16 cellular contexts compared by ENCODE assay signal in genomic region chr12:8541591-8541990, GRCh38. TPM values are rescaled to one million over a fixed set of nuclear protein-coding genes. Genes with fewer than 3 reads are reported as not detected.
DNase-seq lines count a peak whose midpoint lies in the region; ATAC-seq and TF ChIP-seq lines count a peak whose summit lies in the region.
"Had no signal": no experiment of that assay in that cellular context is flagged by ENCODE, and none has a peak within 500 bp of the region (broad histone marks: within the 10 kb centered on the region; RNA-seq: fewer than 3 reads in every experiment).

No MANE protein-coding gene starts in this region.

- peaks cover 0 to 28% (median 0%) of the 10 kb centered on the region in 11 experiments; a peak in 8 of 22 replicates for H3K36me3 ChIP-seq in BLaER1 treated with 17β-estradiol and CSF1 and Interleukin-3, amounts not matched to agents 10 nM and 100 nM
- H3K36me3 ChIP-seq in DOHH2 (ENCODE audit: control insufficient read depth, low read length) (no peaks in the 10 kb centered on the region), neutrophil (peaks cover 28% of the 10 kb centered on the region), tibial nerve (no peaks in the 10 kb centered on the region)

- H3K27me3 ChIP-seq in BLaER1 treated with 17β-estradiol and CSF1 and Interleukin-3, amounts not matched to agents 10 nM and 100 nM, result no peaks in the 10 kb centered on the region
- peaks cover 14% of the 10 kb centered on the region; the same call in 1 of the 2 replicates for H3K27me3 ChIP-seq in DOHH2 (ENCODE audit: control insufficient read depth, low read length)
- H3K27me3 ChIP-seq in neutrophil, result no peaks in the 10 kb centered on the region
- no peaks in the 10 kb centered on the region for H3K27me3 ChIP-seq in tibial nerve

- peak overlapping the region; percentile 87 for H3K27ac Mint-ChIP-seq in dendritic cell treated with granulocyte-macrophage colony-stimulating factor and Interleukin-4, amounts not matched to agents 40 ng/mL and 50 ng/mL, for 4 days
- H3K27ac Mint-ChIP-seq: B cell; CD8-positive, alpha-beta T cell had no signal

- peak overlapping the region in 6 of 10 experiments; percentile 9 to 66 (median 36); a peak in 4 of 20 replicates for H3K4me3 ChIP-seq in BLaER1 treated with 17β-estradiol and CSF1 and Interleukin-3, amounts not matched to agents 10 nM and 100 nM
- H3K4me3 ChIP-seq in DOHH2 (ENCODE audit: low read length), result no peak overlapping the region
- peak overlapping the region; percentile 73 to 86 for H3K4me3 ChIP-seq in neutrophil (ENCODE audit: low read depth in 1 of 2, low read length in 1 of 2)
- H3K4me3 ChIP-seq in tibial nerve, result no peak overlapping the region
- H3K4me3 ChIP-seq: GM23248 had no signal

- TF ChIP-seq POLR2A in tibial nerve (IDR thresholded peaks at IDR 0.05), result no peak

- peak overlapping the region in 9 of 11 experiments; percentile 36 to 94 (median 78); a peak in 18 of 22 replicates for H3K27ac ChIP-seq in BLaER1 treated with 17β-estradiol and CSF1 and Interleukin-3, amounts not matched to agents 10 nM and 100 nM
- H3K27ac ChIP-seq in DOHH2 (ENCODE audit: low read depth, low read length), result no peak overlapping the region
- peak overlapping the region; percentile 94 for H3K27ac ChIP-seq in neutrophil
- H3K27ac ChIP-seq in tibial nerve, result peak overlapping the region in 1 of 4 donors; percentile 42
- H3K27ac ChIP-seq: C4-2B, GM23248 had no signal

- H3K79me2 ChIP-seq in DOHH2 (ENCODE audit: control insufficient read depth, low read length), result no peaks in the 10 kb centered on the region

- H3K36me3 Mint-ChIP-seq in dendritic cell treated with granulocyte-macrophage colony-stimulating factor and Interleukin-4, amounts not matched to agents 40 ng/mL and 50 ng/mL, for 4 days (ENCODE audit: low read depth), result peaks cover 7% of the 10 kb centered on the region
- H3K36me3 Mint-ChIP-seq: CD8-positive, alpha-beta T cell had no signal

- peaks cover 0 to 6% (median 0%) of the 10 kb centered on the region in 11 experiments; a peak in 2 of 22 replicates for H4K20me1 ChIP-seq in BLaER1 treated with 17β-estradiol and CSF1 and Interleukin-3, amounts not matched to agents 10 nM and 100 nM
- no peaks in the 10 kb centered on the region for H4K20me1 ChIP-seq in DOHH2 (ENCODE audit: control insufficient read depth, insufficient read depth, low read depth, low read length)

- peaks cover 0 to 75% (median 39%) of the 10 kb centered on the region in 10 experiments; a peak in 17 of 20 replicates for H3K4me1 ChIP-seq in BLaER1 treated with 17β-estradiol and CSF1 and Interleukin-3, amounts not matched to agents 10 nM and 100 nM
- H3K4me1 ChIP-seq in DOHH2 (ENCODE audit: control insufficient read depth, low read length), result peaks cover 21% of the 10 kb centered on the region
- peaks cover 70 to 82% of the 10 kb centered on the region in 2 experiments for H3K4me1 ChIP-seq in neutrophil (ENCODE audit: control insufficient read depth in 1 of 2, insufficient read depth in 1 of 2, low read depth in 1 of 2, low read length in 1 of 2)
- H3K4me1 ChIP-seq in tibial nerve, result no peaks in the 10 kb centered on the region

- intact Hi-C loops in dendritic cell treated with granulocyte-macrophage colony-stimulating factor and Interleukin-4, amounts not matched to agents 40 ng/mL and 50 ng/mL, for 4 days (cut with micrococcal nuclease), result no loop called here

- H3K9me3 Mint-ChIP-seq in dendritic cell treated with granulocyte-macrophage colony-stimulating factor and Interleukin-4, amounts not matched to agents 40 ng/mL and 50 ng/mL, for 4 days, result peaks cover 10% of the 10 kb centered on the region
- H3K9me3 Mint-ChIP-seq: CD8-positive, alpha-beta T cell had no signal

- H3K4me2 ChIP-seq in BLaER1 treated with 17β-estradiol and CSF1 and Interleukin-3, amounts not matched to agents 10 nM and 100 nM, result peak overlapping the region in 10 of 11 experiments; percentile 5 to 84 (median 58); a peak in 18 of 22 replicates
- 0 out of 2 replicates have a peak overlapping the region, but pooled peaks have one; percentile 8 for H3K4me2 ChIP-seq in DOHH2 (ENCODE audit: low read length)

- no peak for TF ChIP-seq EP300 in tibial nerve (IDR thresholded peaks at IDR 0.05)

- 81 to 91% methylated on average over 8 of the region's 8 CpGs for WGBS in tibial nerve, 2 donors

- H3K4me3 Mint-ChIP-seq in dendritic cell treated with granulocyte-macrophage colony-stimulating factor and Interleukin-4, amounts not matched to agents 40 ng/mL and 50 ng/mL, for 4 days, result peak overlapping the region; percentile 78
- H3K4me3 Mint-ChIP-seq: B cell; CD8-positive, alpha-beta T cell had no signal

- H3K9me2 ChIP-seq in DOHH2 (replicated peaks; ENCODE audit: control insufficient read depth, low read length), result no peaks in the 10 kb centered on the region

- DNase-seq in tibial nerve (ENCODE audit: low spot score in 2 of 2) (no peak), dedifferentiated amniotic fluid mesenchymal stem cell (ENCODE audit: extremely low spot score) (no peak)
- DNase-seq: CD8-positive, alpha-beta T cell; COR-L47; DMS153; DMS79 treated with DMSO at 0.1 percent for 48 hours; GDM1 had no signal

- no peak for ATAC-seq in HG03520 (IDR thresholded peaks at IDR 0.05; ENCODE audit: unreplicated experiment)
- ATAC-seq: CD8-positive, alpha-beta T cell; HCT116 had no signal

- TF ChIP-seq CTCF in DOHH2 (IDR thresholded peaks at IDR 0.05; ENCODE audit: low read depth, low read length, poor library complexity, severe bottlenecking), result no peak
- no peak for TF ChIP-seq CTCF in neutrophil (IDR thresholded peaks at IDR 0.05)
- no peak for TF ChIP-seq CTCF in tibial nerve (IDR thresholded peaks at IDR 0.05)

- peaks cover 37% of the 10 kb centered on the region for H3K4me1 Mint-ChIP-seq in dendritic cell treated with granulocyte-macrophage colony-stimulating factor and Interleukin-4, amounts not matched to agents 40 ng/mL and 50 ng/mL, for 4 days (ENCODE audit: low read depth)

- no peaks in the 10 kb centered on the region for H3K27me3 Mint-ChIP-seq in dendritic cell treated with granulocyte-macrophage colony-stimulating factor and Interleukin-4, amounts not matched to agents 40 ng/mL and 50 ng/mL, for 4 days

- H3K9me3 ChIP-seq in BLaER1 treated with 17β-estradiol and CSF1 and Interleukin-3, amounts not matched to agents 10 nM and 100 nM (replicated peaks in 1 of 11), result peaks cover 0 to 24% (median 0%) of the 10 kb centered on the region in 11 experiments; a peak in 8 of 22 replicates
- H3K9me3 ChIP-seq in DOHH2 (ENCODE audit: control insufficient read depth, insufficient read depth, low read length) (no peaks in the 10 kb centered on the region), neutrophil (no peaks in the 10 kb centered on the region), tibial nerve (no peaks in the 10 kb centered on the region)

- H3F3A ChIP-seq in DOHH2 (ENCODE audit: control insufficient read depth, insufficient read depth), result no peaks in the 10 kb centered on the region

- peak overlapping the region in 7 of 11 experiments; percentile 30 to 92 (median 71); a peak in 12 of 22 replicates for H3K9ac ChIP-seq in BLaER1 treated with 17β-estradiol and CSF1 and Interleukin-3, amounts not matched to agents 10 nM and 100 nM
- H3K9ac ChIP-seq: GM23248 had no signal

RNA-seq across cellular contexts. Expression of gene CLEC4E, which starts 0.9 kb away (rescaled TPM):
- total RNA-seq in tibial nerve, result 1 to 10 TPM in 3 of 4 donors, under 1 TPM in 1; 0.30 to 9.2 (median 5.1) TPM
- total RNA-seq: B cell; CD8-positive, alpha-beta T cell; GM23248 had no signal

RNA-seq across cellular contexts. Expression of gene CLEC4D, which starts 28.3 kb away (rescaled TPM):
- 1 to 10 TPM in 1 of 4 donors, under 1 TPM in 1, not detected in 2; 0.87 to 3.6 TPM for total RNA-seq in tibial nerve
- total RNA-seq: B cell; CD8-positive, alpha-beta T cell; GM23248 had no signal

Comparison
In these comparisons a context has a peak if more than half of its experiments do, and no peak if none do; other contexts are left out.
1. H3K4me3 ChIP-seq: peak in BLaER1 treated with 17β-estradiol and CSF1 and Interleukin-3, amounts not matched to agents 10 nM and 100 nM (6 of 10) and neutrophil (2 of 2); none in DOHH2 (single experiment) and tibial nerve (0 of 4).